In the genomic region with DNA sequence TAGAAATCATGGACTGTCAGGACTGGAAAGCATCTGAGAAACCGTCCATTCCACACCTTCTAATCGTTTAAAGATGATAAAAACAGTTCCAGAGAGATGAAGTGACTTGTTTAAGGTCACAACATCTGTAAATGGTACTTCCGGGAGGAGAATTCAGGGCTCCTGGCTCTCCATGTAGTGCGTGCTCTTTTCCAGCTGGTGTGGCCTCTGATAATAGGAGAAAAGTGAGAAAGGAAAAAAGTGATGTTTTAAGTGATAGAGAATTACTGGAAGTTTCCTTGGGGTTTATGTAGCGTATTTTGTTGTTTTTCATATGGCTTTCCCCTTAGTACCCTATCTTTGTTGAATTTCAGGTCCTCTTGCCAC, we compare ENCODE assay signal across 8 cellular contexts. TPM values are rescaled to one million over a fixed set of nuclear protein-coding genes. Genes with fewer than 3 reads are reported as not detected.
A peak's percentile ranks its signal among the peaks of the same experiment; 100 is the strongest.
DNase-seq lines count a peak whose midpoint lies in the region; ATAC-seq and TF ChIP-seq lines count a peak whose summit lies in the region.

No MANE protein-coding gene starts in this region.

- peaks cover 18% of the 10 kb centered on the region for H3K36me3 Mint-ChIP-seq in nephron (ENCODE audit: low read depth)

- TF ChIP-seq CTCF in C4-2B (conservative IDR thresholded peaks at IDR 0.05): no peak
- TF ChIP-seq CTCF in LNCaP clone FGC (IDR thresholded peaks at IDR 0.05; ENCODE audit: control insufficient read depth, extremely low read depth, insufficient read depth): no peak
- TF ChIP-seq CTCF in dorsolateral prefrontal cortex (IDR thresholded peaks at IDR 0.05 in 54 of 56, conservative IDR thresholded peaks at IDR 0.05 in 2 of 56; ENCODE audit: low read depth in 1 of 56, partially characterized antibody in 56 of 56): no peak
- TF ChIP-seq CTCF in nephron (IDR thresholded peaks at IDR 0.05; ENCODE audit: unreplicated experiment in 3 of 3): no peak
- TF ChIP-seq CTCF in GM10248 (IDR thresholded peaks at IDR 0.05; ENCODE audit: control extremely low read depth, extremely low read depth, low read depth, missing control alignments): no peak

- H3K27ac Mint-ChIP-seq in nephron: peak overlapping the region; percentile 100

- H3K9me3 Mint-ChIP-seq in nephron: no peaks in the 10 kb centered on the region

- H3K27me3 ChIP-seq in dorsolateral prefrontal cortex: no peaks in the 10 kb centered on the region

- peak overlapping the region; percentile 97 for H3K4me3 ChIP-seq in LNCaP clone FGC (ENCODE audit: low read depth, low read length)
- H3K4me3 ChIP-seq in dorsolateral prefrontal cortex: peak overlapping the region; percentile 75 to 100 (median 90)

- H3K4me1 Mint-ChIP-seq in nephron: peaks cover 27% of the 10 kb centered on the region

- intact Hi-C loops in dorsolateral prefrontal cortex (cut with DNase I): loop anchor here (10.0 kb wide), 1 partner anchor 857 kb away; a partner anchor contains a TSS

- H3K4me3 Mint-ChIP-seq in nephron: peak overlapping the region; percentile 98 to 100 (median 98)

- CTCF ChIA-PET in GM10248 (lab: Yijun Ruan, JAX): interaction anchor here (1.6 kb wide), 1 partner anchor 183 kb away, joined by 6 read pairs; no protein-coding TSS in a partner anchor

- no peak for DNase-seq in LNCaP clone FGC (ENCODE audit: low read depth)
- DNase-seq in dorsolateral prefrontal cortex: no peak
- no peak for DNase-seq in HuH-7 (ENCODE audit: low spot score)
- no peak for DNase-seq in NCI-H526 treated with DMSO at 0.1 percent for 48 hours (lab: John Stamatoyannopoulos, UW)
- DNase-seq in GM10248 (ENCODE audit: extremely low spot score): no peak

- POLR2A ChIA-PET in GM10248 (lab: Yijun Ruan, JAX): no interaction called here

- ATAC-seq in GM21381 (IDR thresholded peaks at IDR 0.05; ENCODE audit: unreplicated experiment): peak; percentile 7

- H3K27ac ChIP-seq in C4-2B: peak overlapping the region; percentile 99
- H3K27ac ChIP-seq in dorsolateral prefrontal cortex: peak overlapping the region in 43 of 59 donors; percentile 74 to 99 (median 96)

- H3K27me3 Mint-ChIP-seq in nephron (ENCODE audit: low read depth): no peaks in the 10 kb centered on the region

RNA-seq across cellular contexts. Expression of a gene that starts 0.7 kb away (rescaled TPM):
- 10 to 100 TPM; 15.9 to 35.0 (median 24.8) TPM for total RNA-seq in dorsolateral prefrontal cortex

RNA-seq across cellular contexts. Expression of a gene that starts 8.5 kb away (rescaled TPM):
- 10 to 100 TPM; 18.8 to 31.2 (median 24.9) TPM for total RNA-seq in dorsolateral prefrontal cortex
